In genomic region chr20:24048014-24048611, GRCh38 we compare ENCODE assay signal across 19 cellular contexts. TPM values are rescaled to one million over a fixed set of nuclear protein-coding genes. Genes with fewer than 3 reads are reported as not detected.
"Had no signal": no experiment of that assay in that cellular context is flagged by ENCODE, and none has a peak within 500 bp of the region (broad histone marks: within the 10 kb centered on the region; RNA-seq: fewer than 3 reads in every experiment).

No MANE protein-coding gene starts in this region.

- H3K27me3 ChIP-seq: ascending aorta, uterus had no signal

- H3K27ac Mint-ChIP-seq: activated naive CD8-positive, alpha-beta T cell treated with anti-CD3 and anti-CD28 coated beads, Interleukin-2, amount 10 ng/mL, durations not matched to agents 7 days and 5 days had no signal

- H3K27ac ChIP-seq: ascending aorta, dorsolateral prefrontal cortex, thoracic aorta, uterus had no signal

- H3K9me3 Mint-ChIP-seq: activated naive CD8-positive, alpha-beta T cell treated with anti-CD3 and anti-CD28 coated beads, Interleukin-2, amount 10 ng/mL, durations not matched to agents 7 days and 5 days; immature natural killer cell; nephron had no signal

- DNase-seq: activated CD4-positive, alpha-beta T cell treated with anti-CD3 and anti-CD28 coated beads for 1 hour; activated CD8-positive, alpha-beta memory T cell treated with anti-CD3 and anti-CD28 coated beads for 24 hours; activated gamma-delta T cell; activated naive CD8-positive, alpha-beta T cell treated with anti-CD3 and anti-CD28 coated beads, Interleukin-2, amount 10 ng/mL, durations not matched to agents 7 days and 5 days; dorsolateral prefrontal cortex; immature natural killer cell; left cardiac atrium; stimulated activated CD4-positive, alpha-beta T cell treated with anti-CD3 and anti-CD28 coated beads, Interleukin-12 subunit alpha, Interleukin-12 subunit beta, amount 100 ng/mL, for 4 hours; stimulated activated naive CD8-positive, alpha-beta T cell treated with anti-CD3 and anti-CD28 coated beads, Interleukin-15, Interleukin-2, amounts not matched to agents 100 U/mL and 50 U/mL, for 24 hours; SW 1271; uterus had no signal

- H3K36me3 Mint-ChIP-seq: immature natural killer cell had no signal

- H3K4me3 Mint-ChIP-seq: activated naive CD8-positive, alpha-beta T cell treated with anti-CD3 and anti-CD28 coated beads, Interleukin-2, amount 10 ng/mL, durations not matched to agents 7 days and 5 days; immature natural killer cell; nephron had no signal

- ATAC-seq: left cardiac atrium had no signal

- H3K36me3 ChIP-seq: ascending aorta, thoracic aorta, uterus had no signal

- H3K4me3 ChIP-seq: ascending aorta, dorsolateral prefrontal cortex, thoracic aorta, uterus had no signal

- H3K4me1 Mint-ChIP-seq: nephron had no signal

- H3K4me1 ChIP-seq: ascending aorta, uterus had no signal

- H3K9me3 ChIP-seq: ascending aorta, thoracic aorta, uterus had no signal

- H3K27me3 Mint-ChIP-seq: activated naive CD8-positive, alpha-beta T cell treated with anti-CD3 and anti-CD28 coated beads, Interleukin-2, amount 10 ng/mL, durations not matched to agents 7 days and 5 days had no signal

RNA-seq across cellular contexts. Expression of gene GGTLC1, which starts 59.5 kb away (rescaled TPM):
- total RNA-seq: activated naive CD8-positive, alpha-beta T cell treated with anti-CD3 and anti-CD28 coated beads, Interleukin-2, amount 10 ng/mL, durations not matched to agents 7 days and 5 days; ascending aorta; bronchial epithelial cell; dorsolateral prefrontal cortex; glomerular endothelial cell; left cardiac atrium; osteoblast; pulmonary artery endothelial cell; thoracic aorta; uterus had no signal
- polyA plus RNA-seq: esophagus, immature natural killer cell had no signal
